ENCODE assay signal across 1 cellular context in genomic region chr6:5683747-5684146, GRCh38.
A peak's percentile ranks its signal among the peaks of the same experiment; 100 is the strongest.
TF ChIP-seq lines count a peak whose summit lies in the region.

No MANE protein-coding gene starts in this region.

TF ChIP-seq in K562, 482 proteins besides CTCF, POLR2A, EP300 and RAD21:
- TF ChIP-seq ZNF146 (CRISPR knock-in tag; IDR thresholded peaks at IDR 0.05; ENCODE audit: unreplicated experiment) = peak; percentile 64
TF ChIP-seq in K562: peak in this region for 1; not testable (repeated sequence) for 481.
